Comparison of ENCODE assay signal across 8 cellular contexts in the genomic region with DNA sequence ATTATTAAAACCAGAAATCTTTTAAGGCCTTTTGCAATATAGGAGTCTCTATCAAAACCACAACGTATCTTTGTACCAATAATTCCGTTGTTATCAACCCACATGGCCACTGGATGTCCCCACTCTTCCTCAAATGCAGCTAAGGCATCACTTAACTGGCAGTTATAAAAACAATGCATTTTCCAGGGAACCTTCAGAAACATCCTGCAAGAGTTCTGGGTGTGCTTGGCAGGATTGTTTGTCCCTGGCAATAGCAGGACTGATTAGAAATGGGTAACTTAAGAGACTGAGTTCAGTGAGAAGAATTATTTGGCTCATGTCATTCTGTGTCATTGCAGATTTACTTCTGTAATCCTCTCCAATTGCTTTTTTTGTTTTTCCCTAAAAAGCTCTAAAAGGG.
DNase-seq lines count a peak whose midpoint lies in the region; ATAC-seq and TF ChIP-seq lines count a peak whose summit lies in the region.

No MANE protein-coding gene starts in this region.

- no peak for TF ChIP-seq POLR2A in adrenal gland (IDR thresholded peaks at IDR 0.05)

- H3K4me1 ChIP-seq in adrenal gland (replicated peaks in 1 of 2), result no peaks in the 10 kb centered on the region

- H3K9me3 ChIP-seq in adrenal gland (replicated peaks in 1 of 3), result no peaks in the 10 kb centered on the region

- H3K9me3 Mint-ChIP-seq in type B pancreatic cell, result no peaks in the 10 kb centered on the region
- peaks cover 3% of the 10 kb centered on the region for H3K9me3 Mint-ChIP-seq in activated naive CD8-positive, alpha-beta T cell treated with anti-CD3 and anti-CD28 coated beads for 36 hours

- no peak overlapping the region for H3K4me3 ChIP-seq in adrenal gland

- H3K4me3 Mint-ChIP-seq in type B pancreatic cell, result no peak overlapping the region
- no peak overlapping the region for H3K4me3 Mint-ChIP-seq in activated naive CD8-positive, alpha-beta T cell treated with anti-CD3 and anti-CD28 coated beads for 36 hours

- intact Hi-C loops in adrenal gland (cut with DNase I), result no loop called here

- H3K27me3 Mint-ChIP-seq in type B pancreatic cell, result peaks cover 45% of the 10 kb centered on the region
- H3K27me3 Mint-ChIP-seq in activated naive CD8-positive, alpha-beta T cell treated with anti-CD3 and anti-CD28 coated beads for 36 hours, result no peaks in the 10 kb centered on the region

- TF ChIP-seq CTCF in adrenal gland (IDR thresholded peaks at IDR 0.05) (peak; percentile 29 to 64 (median 50)), type B pancreatic cell (conservative IDR thresholded peaks at IDR 0.05) (peak; percentile 82)

- no peak overlapping the region for H3K27ac Mint-ChIP-seq in type B pancreatic cell
- no peak overlapping the region for H3K27ac Mint-ChIP-seq in activated naive CD8-positive, alpha-beta T cell treated with anti-CD3 and anti-CD28 coated beads for 36 hours

- DNase-seq in 8988T, result peak; percentile 7
- peak; percentile 52 for DNase-seq in NCI-H2029 treated with DMSO at 0.1 percent for 48 hours (lab: John Stamatoyannopoulos, UW)
- DNase-seq in adrenal gland, result peak; percentile 22 to 59 (median 34)
- peak; percentile 11 for DNase-seq in iPS DF 4.7 (ENCODE audit: extremely low read depth, low spot score)
- DNase-seq in type B pancreatic cell (ENCODE audit: extremely low spot score, unreplicated experiment), result no peak
- no peak for DNase-seq in activated naive CD8-positive, alpha-beta T cell treated with anti-CD3 and anti-CD28 coated beads for 36 hours

- H3K27ac ChIP-seq in adrenal gland, result no peak overlapping the region

- peak; percentile 68 for ATAC-seq in GM18861 (IDR thresholded peaks at IDR 0.05; ENCODE audit: unreplicated experiment)
- ATAC-seq in HG02678 (IDR thresholded peaks at IDR 0.05; ENCODE audit: unreplicated experiment), result no peak

- 0 to 6% (median 4%) methylated on average over 2 of the region's 2 CpGs for WGBS in adrenal gland, 4 donors

- H3K36me3 Mint-ChIP-seq in type B pancreatic cell, result no peaks in the 10 kb centered on the region
- no peaks in the 10 kb centered on the region for H3K36me3 Mint-ChIP-seq in activated naive CD8-positive, alpha-beta T cell treated with anti-CD3 and anti-CD28 coated beads for 36 hours

- no peaks in the 10 kb centered on the region for H3K36me3 ChIP-seq in adrenal gland (replicated peaks in 1 of 2)

- no peaks in the 10 kb centered on the region for H3K27me3 ChIP-seq in adrenal gland

- H3K4me1 Mint-ChIP-seq in type B pancreatic cell (ENCODE audit: unreplicated experiment), result peaks cover 4% of the 10 kb centered on the region
- no peaks in the 10 kb centered on the region for H3K4me1 Mint-ChIP-seq in activated naive CD8-positive, alpha-beta T cell treated with anti-CD3 and anti-CD28 coated beads for 36 hours

Comparison
In these comparisons a context has a peak if more than half of its experiments do, and no peak if none do; other contexts are left out.
1. DNase-seq: peak in 8988T (single experiment), NCI-H2029 treated with DMSO at 0.1 percent for 48 hours (single experiment), adrenal gland (7 of 7) and iPS DF 4.7 (single experiment); none in type B pancreatic cell (single experiment) and activated naive CD8-positive, alpha-beta T cell treated with anti-CD3 and anti-CD28 coated beads for 36 hours (single experiment).